In genomic region chr16:48641770-48642169, GRCh38 we compare ENCODE assay signal across 25 cellular contexts. TPM values are rescaled to one million over a fixed set of nuclear protein-coding genes. Genes with fewer than 3 reads are reported as not detected.
DNase-seq lines count a peak whose midpoint lies in the region; ATAC-seq, FAIRE-seq and TF ChIP-seq lines count a peak whose summit lies in the region.
"Had no signal": no experiment of that assay in that cellular context is flagged by ENCODE, and none has a peak within 500 bp of the region (broad histone marks: within the 10 kb centered on the region; RNA-seq: fewer than 3 reads in every experiment).

No MANE protein-coding gene starts in this region.

- no peaks in the 10 kb centered on the region for H3K36me3 ChIP-seq in GM12878 (ENCODE audit: control insufficient read depth in 2 of 2, insufficient read depth in 2 of 2, low read length in 1 of 2)
- H3K36me3 ChIP-seq: BE2C; BLaER1 treated with 17β-estradiol and CSF1 and Interleukin-3, amounts not matched to agents 10 nM and 100 nM; HAP-1 had no signal

- intact Hi-C loops in GM12878 (cut with micrococcal nuclease; ENCODE audit: unreplicated experiment), result no loop called here

- H3K36me3 Mint-ChIP-seq in activated T-cell treated with anti-CD3 and anti-CD28 coated beads, Interleukin-2, amount 50 U/mL, for 72 hours (ENCODE audit: insufficient read depth in 2 of 2), result peaks cover 5 to 9% of the 10 kb centered on the region in 2 donors
- no peaks in the 10 kb centered on the region for H3K36me3 Mint-ChIP-seq in stimulated activated effector memory CD8-positive, alpha-beta T cell treated with anti-CD3 and anti-CD28 coated beads, Interleukin-12 subunit alpha, Interleukin-12 subunit beta, amount 100 ng/mL, for 72 hours
- H3K36me3 Mint-ChIP-seq: CD14-positive monocyte had no signal

- ATAC-seq in activated T-cell treated with anti-CD3 and anti-CD28 coated beads, Interleukin-2, amount 50 U/mL, for 72 hours (replicated peaks in 1 of 2), result peak; percentile 21 to 32
- ATAC-seq in GM12878, result peak; percentile 42; the same call in 2 of the 3 replicates
- ATAC-seq in stimulated activated effector memory CD8-positive, alpha-beta T cell treated with anti-CD3 and anti-CD28 coated beads, Interleukin-12 subunit alpha, Interleukin-12 subunit beta, amount 100 ng/mL, for 72 hours, result peak; percentile 8
- ATAC-seq: A549, GM23338 had no signal

- no peaks in the 10 kb centered on the region for H3K4me1 ChIP-seq in GM12878 (ENCODE audit: control insufficient read depth, insufficient read depth, low read length)
- H3K4me1 ChIP-seq: A549; BE2C; BLaER1 treated with 17β-estradiol and CSF1 and Interleukin-3, amounts not matched to agents 10 nM and 100 nM; HAP-1 had no signal

- no peak overlapping the region for H3K27ac Mint-ChIP-seq in activated T-cell treated with anti-CD3 and anti-CD28 coated beads, Interleukin-2, amount 50 U/mL, for 72 hours
- no peak overlapping the region for H3K27ac Mint-ChIP-seq in stimulated activated effector memory CD8-positive, alpha-beta T cell treated with anti-CD3 and anti-CD28 coated beads, Interleukin-12 subunit alpha, Interleukin-12 subunit beta, amount 100 ng/mL, for 72 hours
- H3K27ac Mint-ChIP-seq: CD14-positive monocyte; CD4-positive, alpha-beta T cell; CD8-positive, alpha-beta memory T cell; GM23338; HFFc6 had no signal

- H3K4me1 Mint-ChIP-seq in activated T-cell treated with anti-CD3 and anti-CD28 coated beads, Interleukin-2, amount 50 U/mL, for 72 hours (ENCODE audit: low read depth), result no peaks in the 10 kb centered on the region
- H3K4me1 Mint-ChIP-seq in stimulated activated effector memory CD8-positive, alpha-beta T cell treated with anti-CD3 and anti-CD28 coated beads, Interleukin-12 subunit alpha, Interleukin-12 subunit beta, amount 100 ng/mL, for 72 hours, result no peaks in the 10 kb centered on the region
- H3K4me1 Mint-ChIP-seq: CD14-positive monocyte; CD8-positive, alpha-beta memory T cell; GM23338 had no signal

- no peak for FAIRE-seq in GM12878 (lab: Jason Lieb, UNC)
- FAIRE-seq: A549, D721Med, GM18507, H54 had no signal

- no peak overlapping the region for H3K4me3 ChIP-seq in GM12878
- H3K4me3 ChIP-seq: A549; BLaER1 treated with 17β-estradiol and CSF1 and Interleukin-3, amounts not matched to agents 10 nM and 100 nM; GM23338; HAP-1 had no signal

- H3K4me2 ChIP-seq in GM12878 (ENCODE audit: control insufficient read depth, insufficient read depth), result no peak overlapping the region
- H3K4me2 ChIP-seq: A549; BLaER1 treated with 17β-estradiol and CSF1 and Interleukin-3, amounts not matched to agents 10 nM and 100 nM; GM23338 had no signal

- RAD21 ChIA-PET in GM12878 (lab: Charles Lee; ENCODE audit: unreplicated experiment), result interaction anchor here (1.1 to 1.5 kb wide), 2 partner anchors 12 to 18 kb away, joined by 3 to 5 read pairs; no protein-coding TSS in a partner anchor

- no peak for DNase-seq in activated T-cell treated with anti-CD3 and anti-CD28 coated beads, Interleukin-2, amount 50 U/mL, for 72 hours
- no peak for DNase-seq in activated T-cell treated with anti-CD3 and anti-CD28 coated beads for 4 hours
- no peak for DNase-seq in GM12878 (ENCODE audit: low read depth, low spot score)
- DNase-seq in stimulated activated effector memory CD8-positive, alpha-beta T cell treated with anti-CD3 and anti-CD28 coated beads, Interleukin-12 subunit alpha, Interleukin-12 subunit beta, amount 100 ng/mL, for 72 hours (ENCODE audit: low spot score in 2 of 2), result no peak
- no peak for DNase-seq in NCI-H510A treated with DMSO at 0.1 percent for 48 hours (lab: John Stamatoyannopoulos, UW)
- no peak for DNase-seq in glomerular visceral epithelial cell (ENCODE audit: extremely low spot score)
- DNase-seq: 8988T; ACHN; AML-193; BE2C; CD4-positive, alpha-beta T cell; CD8-positive, alpha-beta memory T cell; DMS 273 treated with DMSO at 0.1 percent for 48 hours; DMS53; DMS79 treated with DMSO at 0.1 percent for 48 hours; GF-D8; HFFc6 had no signal

- BruUV-seq in GM12878 (replicated peaks; lab: Mats Ljungman, UMichigan), result no TSS peak

- H3K9me3 Mint-ChIP-seq in activated T-cell treated with anti-CD3 and anti-CD28 coated beads, Interleukin-2, amount 50 U/mL, for 72 hours, result peaks cover 6 to 7% of the 10 kb centered on the region in 2 donors
- H3K9me3 Mint-ChIP-seq in stimulated activated effector memory CD8-positive, alpha-beta T cell treated with anti-CD3 and anti-CD28 coated beads, Interleukin-12 subunit alpha, Interleukin-12 subunit beta, amount 100 ng/mL, for 72 hours, result peaks cover 6% of the 10 kb centered on the region

- H3K9me3 ChIP-seq in GM12878 (replicated peaks; ENCODE audit: control insufficient read depth, insufficient read depth, low read length), result no peaks in the 10 kb centered on the region
- H3K9me3 ChIP-seq: BE2C had no signal

- CTCF ChIA-PET in GM12878 (lab: Yijun Ruan, JAX), result interaction anchor here (1.4 kb wide), 1 partner anchor 11 kb away, joined by 4 read pairs; no protein-coding TSS in a partner anchor

- peaks cover 9% of the 10 kb centered on the region for H3K27me3 Mint-ChIP-seq in activated T-cell treated with anti-CD3 and anti-CD28 coated beads, Interleukin-2, amount 50 U/mL, for 72 hours (ENCODE audit: low read depth)
- H3K27me3 Mint-ChIP-seq: CD4-positive, alpha-beta T cell had no signal

- 0% methylated on average over 2 of the region's 2 CpGs for WGBS in GM12878 (ENCODE audit: insufficient coverage, insufficient replicate concordance, low lambda C conversion rate, missing lambda C conversion rate)

- SMC1A ChIA-PET in GM12878 (lab: Charles Lee; ENCODE audit: uncharacterized antibody, unreplicated experiment), result no interaction called here

- in situ Hi-C loops in GM12878 (cut with MboI), result no loop called here

- no peak overlapping the region for H3K4me3 Mint-ChIP-seq in activated T-cell treated with anti-CD3 and anti-CD28 coated beads, Interleukin-2, amount 50 U/mL, for 72 hours
- no peak overlapping the region for H3K4me3 Mint-ChIP-seq in stimulated activated effector memory CD8-positive, alpha-beta T cell treated with anti-CD3 and anti-CD28 coated beads, Interleukin-12 subunit alpha, Interleukin-12 subunit beta, amount 100 ng/mL, for 72 hours
- H3K4me3 Mint-ChIP-seq: CD4-positive, alpha-beta T cell; CD8-positive, alpha-beta memory T cell; GM23338; HFFc6 had no signal

- no peak for TF ChIP-seq POLR2A in GM12878 (IDR thresholded peaks at IDR 0.05; ENCODE audit: low read depth, low read length)

- no peaks in the 10 kb centered on the region for H3K27me3 ChIP-seq in GM12878 (replicated peaks in 1 of 2; ENCODE audit: control insufficient read depth in 2 of 2, insufficient read depth in 2 of 2, low read length in 1 of 2)
- H3K27me3 ChIP-seq: BE2C; BLaER1 treated with 17β-estradiol and CSF1 and Interleukin-3, amounts not matched to agents 10 nM and 100 nM had no signal

- no peaks in the 10 kb centered on the region for H4K20me1 ChIP-seq in GM12878 (ENCODE audit: control insufficient read depth, insufficient read depth)
- H4K20me1 ChIP-seq: BLaER1 treated with 17β-estradiol and CSF1 and Interleukin-3, amounts not matched to agents 10 nM and 100 nM had no signal

- H2AFZ ChIP-seq in GM12878 (ENCODE audit: control insufficient read depth, low read depth, low read length), result no peak overlapping the region
- H2AFZ ChIP-seq: GM23338 had no signal

- POLR2A ChIA-PET in GM12878 (lab: Charles Lee), result no interaction called here

- no peaks in the 10 kb centered on the region for H3K79me2 ChIP-seq in GM12878 (ENCODE audit: control insufficient read depth, insufficient read depth, low read length)

- TF ChIP-seq RAD21 in GM12878 (IDR thresholded peaks at IDR 0.05; ENCODE audit: insufficient read depth, low read depth, low read length), result no peak

- H3K9ac ChIP-seq in GM12878 (ENCODE audit: control insufficient read depth, insufficient read depth, low read length), result no peak overlapping the region
- H3K9ac ChIP-seq: BLaER1 treated with 17β-estradiol and CSF1 and Interleukin-3, amounts not matched to agents 10 nM and 100 nM had no signal

- TF ChIP-seq EP300 in GM12878 (IDR thresholded peaks at IDR 0.05; ENCODE audit: borderline replicate concordance in 1 of 2, control insufficient read depth in 1 of 2, low read depth in 2 of 2, low read length in 2 of 2), result no peak

- no peak for TF ChIP-seq CTCF in GM12878 (IDR thresholded peaks at IDR 0.05 in 2 of 3, conservative IDR thresholded peaks at IDR 0.05 in 1 of 3; ENCODE audit: control insufficient read depth in 2 of 3, extremely low read depth in 1 of 3, insufficient read depth in 1 of 3, low read depth in 3 of 3, low read length in 3 of 3)

- no peak overlapping the region for H3K27ac ChIP-seq in GM12878 (ENCODE audit: control insufficient read depth, insufficient read depth)
- H3K27ac ChIP-seq: A549; BLaER1 treated with 17β-estradiol and CSF1 and Interleukin-3, amounts not matched to agents 10 nM and 100 nM had no signal

TF ChIP-seq in GM12878, 131 proteins besides CTCF, POLR2A, EP300 and RAD21 (continues in another document):
- TF ChIP-seq CREM (IDR thresholded peaks at IDR 0.05; ENCODE audit: low read depth) (no peak), FOXM1 (IDR thresholded peaks at IDR 0.05; ENCODE audit: low read depth, low read length) (no peak), IRF4 (IDR thresholded peaks at IDR 0.05; ENCODE audit: low read depth, low read length) (no peak)

RNA-seq across cellular contexts. Expression of gene N4BP1, which starts 31.8 kb away (rescaled TPM):
- total RNA-seq in activated T-cell treated with anti-CD3 and anti-CD28 coated beads, Interleukin-2, amount 50 U/mL, for 72 hours, result 10 to 100 TPM; 59.0 to 60.7 TPM
- 72.5 and 73.2 TPM in 2 replicates for total RNA-seq in GM12878 (2013; cell fraction: nucleolus; rRNA removed)
- 17.9 and 19.9 TPM in 2 replicates for total RNA-seq in GM12878 (2014; rRNA removed)
- total RNA-seq in GM12878 (2014; rRNA removed; fragmentation: Illumina TruSeq; extraction: Trizol), result 28.6 and 29.5 TPM in 2 replicates
- 26.7 and 30.6 TPM in 2 replicates for total RNA-seq in GM12878 (2021)
- 26.4 TPM for polyA plus RNA-seq in GM12878 (2011; ENCODE audit: low read depth)
- polyA plus RNA-seq in GM12878 (2011; rRNA removed), result 32.6 and 46.6 TPM in 2 replicates
- polyA plus RNA-seq in GM12878 (2011; cell fraction: cytosol; rRNA removed), result 11.7 and 14.2 TPM in 2 replicates
- polyA plus RNA-seq in GM12878 (2011; cell fraction: nucleus; rRNA removed), result 18.0 and 18.2 TPM in 2 replicates
- polyA plus RNA-seq in GM12878 (2012), result 15.9 and 21.5 TPM in 2 replicates
- 28.0 and 31.6 TPM in 2 replicates for polyA plus RNA-seq in GM12878 (2014; fragmentation: Illumina TruSeq; extraction: Trizol)
- polyA plus RNA-seq in GM12878 (2014; fragmentation: Nextera tagmentation; extraction: Ambion mirVana), result 1 to 10 TPM; 2.5 to 3.2 TPM
- 11.1 and 12.6 TPM in 2 replicates for polyA plus RNA-seq in GM12878 (2014; rRNA removed)
- 10 to 100 TPM in 1 of 2 experiments, 1 to 10 TPM in 1; 4.7 to 14.3 TPM for polyA plus RNA-seq in GM12878 (2016; fragmentation: Nextera tagmentation; extraction: Ambion mirVana)
- polyA minus RNA-seq in GM12878 (2011; rRNA and poly(A)+ RNA removed), result 27.6 and 28.2 TPM in 2 replicates
- 14.1 and 20.3 TPM in 2 replicates for polyA minus RNA-seq in GM12878 (2011; cell fraction: cytosol; rRNA and poly(A)+ RNA removed)
- polyA minus RNA-seq in GM12878 (2011; cell fraction: nucleus; rRNA and poly(A)+ RNA removed), result 14.9 and 23.7 TPM in 2 replicates
